ENCODE assay signal across 8 cellular contexts in the genomic region with DNA sequence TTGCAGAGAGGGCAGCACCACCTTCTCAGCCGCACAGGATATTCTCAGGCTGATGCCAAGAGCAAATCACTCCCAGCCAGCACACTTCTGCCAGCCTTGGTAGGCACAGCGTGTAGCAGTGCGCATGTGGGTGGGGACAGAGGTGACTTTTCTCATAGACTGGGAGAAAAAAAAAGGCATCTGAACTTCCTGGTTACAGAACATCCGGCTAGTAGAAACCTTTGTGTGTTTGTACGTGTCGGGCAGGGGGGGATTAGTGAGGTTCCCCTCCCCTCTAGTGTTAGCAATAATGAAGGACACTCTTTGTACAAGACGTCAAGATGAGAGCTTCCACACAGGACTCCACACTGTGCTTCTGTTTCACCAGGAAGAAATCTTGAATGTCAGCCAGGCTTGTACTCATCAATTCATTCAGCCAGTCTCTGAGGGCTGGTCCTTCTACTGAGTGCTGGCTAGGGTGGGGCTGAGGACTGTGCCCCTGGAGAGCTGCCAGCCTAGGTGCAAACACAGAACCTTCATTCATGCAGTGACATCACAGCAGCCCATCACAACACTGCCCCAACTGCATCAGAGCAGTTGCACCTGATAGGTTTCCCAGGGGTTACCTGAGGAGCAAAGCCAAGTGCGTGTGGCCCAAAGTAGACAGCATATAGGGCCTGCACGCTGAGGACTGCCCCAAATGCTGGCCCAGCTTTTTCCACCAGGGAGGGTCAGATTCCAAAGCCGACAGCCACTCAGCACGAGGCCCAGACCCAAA. TPM values are rescaled to one million over a fixed set of nuclear protein-coding genes. Genes with fewer than 3 reads are reported as not detected.
DNase-seq lines count a peak whose midpoint lies in the region; ATAC-seq and TF ChIP-seq lines count a peak whose summit lies in the region.

No MANE protein-coding gene starts in this region.

- dilution Hi-C loops in mammary epithelial cell (cut with HindIII; ENCODE audit: low sequenced_read_pairs): no loop called here

- no peaks in the 10 kb centered on the region for H4K20me1 ChIP-seq in mammary epithelial cell (ENCODE audit: insufficient read depth, low read length)

- H3K27me3 ChIP-seq in mammary epithelial cell (ENCODE audit: insufficient read depth, low read length) (no peaks in the 10 kb centered on the region), WERI-Rb-1 (ENCODE audit: insufficient read depth, low read depth, severe bottlenecking) (peaks cover 3% of the 10 kb centered on the region)

- peak overlapping the region; percentile 68 to 96 (median 92) for H3K27ac Mint-ChIP-seq in naive thymus-derived CD8-positive, alpha-beta T cell

- H3K9me3 Mint-ChIP-seq in naive thymus-derived CD8-positive, alpha-beta T cell: no peaks in the 10 kb centered on the region

- no peaks in the 10 kb centered on the region for H3K79me2 ChIP-seq in mammary epithelial cell (ENCODE audit: insufficient read depth, low read length)

- peak overlapping the region; percentile 77 for H2AFZ ChIP-seq in mammary epithelial cell (ENCODE audit: low read depth, low read length)

- CTCF ChIA-PET in mammary epithelial cell (lab: Charles Lee; ENCODE audit: low non-redundant PET): interaction anchor here (0.7 kb wide), 2 partner anchors 9 to 34 kb away, joined by 3 to 5 read pairs; no protein-coding TSS in a partner anchor

- H3K4me3 ChIP-seq in mammary epithelial cell (replicated peaks in 1 of 3; ENCODE audit: insufficient read depth in 1 of 3, low read depth in 2 of 3, low read length in 3 of 3) (no peak overlapping the region), WERI-Rb-1 (ENCODE audit: low read depth, low read length) (no peak overlapping the region)

- H3K36me3 ChIP-seq in mammary epithelial cell (ENCODE audit: insufficient read depth, low read length): no peaks in the 10 kb centered on the region
- H3K36me3 ChIP-seq in WERI-Rb-1: no peaks in the 10 kb centered on the region

- H3K4me1 ChIP-seq in mammary epithelial cell (ENCODE audit: insufficient read depth, low read length): peaks cover 25% of the 10 kb centered on the region

- 28% methylated on average over 9 of the region's 11 CpGs for WGBS in mammary epithelial cell (ENCODE audit: low coverage, missing lambda C conversion rate)

- no peak for TF ChIP-seq CTCF in mammary epithelial cell (conservative IDR thresholded peaks at IDR 0.05 in 1 of 2, IDR thresholded peaks at IDR 0.05 in 1 of 2; ENCODE audit: extremely low read depth in 1 of 2, insufficient read depth in 1 of 2, low read depth in 1 of 2, low read length in 2 of 2)
- no peak for TF ChIP-seq CTCF in WERI-Rb-1 (IDR thresholded peaks at IDR 0.05; ENCODE audit: low read depth, low read length)

- no peaks in the 10 kb centered on the region for H3K36me3 Mint-ChIP-seq in naive thymus-derived CD8-positive, alpha-beta T cell

- no TSS peak for BruUV-seq in mammary epithelial cell (replicated peaks; lab: Mats Ljungman, UMichigan)

- H3K9ac ChIP-seq in mammary epithelial cell (ENCODE audit: insufficient read depth, low read length): no peak overlapping the region

- peak; percentile 52 for DNase-seq in DMS153 treated with DMSO at 0.1 percent for 48 hours (lab: John Stamatoyannopoulos, UW; ENCODE audit: unreplicated experiment)
- peak; percentile 41 for DNase-seq in NCI-H226
- DNase-seq in mammary epithelial cell: peak; percentile 74
- DNase-seq in naive thymus-derived CD8-positive, alpha-beta T cell: peak in 9 of 10 donors; percentile 12 to 71 (median 36)
- no peak for DNase-seq in DMS114 treated with DMSO at 0.1 percent for 48 hours (lab: John Stamatoyannopoulos, UW; ENCODE audit: unreplicated experiment)
- DNase-seq in WERI-Rb-1: no peak

- peaks cover 2 to 18% (median 18%) of the 10 kb centered on the region in 4 donors for H3K4me1 Mint-ChIP-seq in naive thymus-derived CD8-positive, alpha-beta T cell

- peak overlapping the region; percentile 40 for H3K4me2 ChIP-seq in mammary epithelial cell (ENCODE audit: insufficient read depth, low read depth, low read length)

- POLR2A ChIA-PET in naive thymus-derived CD8-positive, alpha-beta T cell (lab: Charles Lee): interaction anchor here (0.5 kb wide), 1 partner anchor 19 kb away, joined by 7 read pairs; no protein-coding TSS in a partner anchor

- H3K27me3 Mint-ChIP-seq in naive thymus-derived CD8-positive, alpha-beta T cell: no peaks in the 10 kb centered on the region

- intact Hi-C loops in mammary epithelial cell (cut with micrococcal nuclease): no loop called here

- H3K27ac ChIP-seq in mammary epithelial cell (ENCODE audit: insufficient read depth, low read depth, low read length) (peak overlapping the region; percentile 59), WERI-Rb-1 (no peak overlapping the region)

- H3K9me3 ChIP-seq in mammary epithelial cell (replicated peaks; ENCODE audit: insufficient read depth, low read length): peaks cover 4% of the 10 kb centered on the region
- no peaks in the 10 kb centered on the region for H3K9me3 ChIP-seq in WERI-Rb-1 (ENCODE audit: severe bottlenecking)

- H3K4me3 Mint-ChIP-seq in naive thymus-derived CD8-positive, alpha-beta T cell: peak overlapping the region in 8 of 10 donors; percentile 44 to 75 (median 64)

- in situ Hi-C loops in mammary epithelial cell (cut with MboI; ENCODE audit: low sequenced_read_pairs in 2 of 2): loop anchor here in 1 of 2 donors (25.0 kb wide), 1 partner anchor 634 kb away; no protein-coding TSS in a partner anchor

- peak; percentile 82 to 97 for ATAC-seq in naive thymus-derived CD8-positive, alpha-beta T cell
- ATAC-seq in HG03135 (IDR thresholded peaks at IDR 0.05; ENCODE audit: unreplicated experiment) (no peak), HG03095 (IDR thresholded peaks at IDR 0.05; ENCODE audit: unreplicated experiment) (no peak)

RNA-seq across cellular contexts. Expression of a gene that starts 34.7 kb away (rescaled TPM):
- total RNA-seq in mammary epithelial cell: 100 to 1,000 TPM; 204 to 339 TPM
- polyA plus RNA-seq in mammary epithelial cell: 768 TPM
- polyA minus RNA-seq in mammary epithelial cell: 460 TPM
- total RNA-seq in naive thymus-derived CD8-positive, alpha-beta T cell: 100 to 1,000 TPM; 104 to 106 TPM
- polyA plus RNA-seq in naive thymus-derived CD8-positive, alpha-beta T cell: 100 to 1,000 TPM; 258 to 271 (median 271) TPM

Comparison
In these comparisons a context has a peak if more than half of its experiments do, and no peak if none do; other contexts are left out.
1. DNase-seq: peak in DMS153 treated with DMSO at 0.1 percent for 48 hours (single experiment), NCI-H226 (single experiment), mammary epithelial cell (single experiment) and naive thymus-derived CD8-positive, alpha-beta T cell (9 of 10); none in DMS114 treated with DMSO at 0.1 percent for 48 hours (single experiment) and WERI-Rb-1 (single experiment).
2. ATAC-seq: peak in naive thymus-derived CD8-positive, alpha-beta T cell (2 of 2); none in HG03135 (single experiment) and HG03095 (single experiment).